In genomic region chr14:22768947-22769346, GRCh38 we compare ENCODE assay signal across 21 cellular contexts. TPM values are rescaled to one million over a fixed set of nuclear protein-coding genes. Genes with fewer than 3 reads are reported as not detected.
A peak's percentile ranks its signal among the peaks of the same experiment; 100 is the strongest.
DNase-seq lines count a peak whose midpoint lies in the region; ATAC-seq and TF ChIP-seq lines count a peak whose summit lies in the region.
"Had no signal": no experiment of that assay in that cellular context is flagged by ENCODE, and none has a peak within 500 bp of the region (broad histone marks: within the 10 kb centered on the region; RNA-seq: fewer than 3 reads in every experiment).

No MANE protein-coding gene starts in this region.

- TF ChIP-seq CTCF in sigmoid colon (IDR thresholded peaks at IDR 0.05): no peak

- H3K27me3 Mint-ChIP-seq in activated naive CD4-positive, alpha-beta T cell treated with anti-CD3 and anti-CD28 coated beads, Interleukin-2, amount 50 U/mL, for 24 hours: no peaks in the 10 kb centered on the region
- no peaks in the 10 kb centered on the region for H3K27me3 Mint-ChIP-seq in activated naive CD4-positive, alpha-beta T cell treated with anti-CD3 and anti-CD28 coated beads, Interleukin-2, amount 10 ng/mL, durations not matched to agents 7 days and 5 days
- no peaks in the 10 kb centered on the region for H3K27me3 Mint-ChIP-seq in T-cell
- H3K27me3 Mint-ChIP-seq in dendritic cell treated with granulocyte-macrophage colony-stimulating factor and Interleukin-4, amounts not matched to agents 40 ng/mL and 50 ng/mL, for 4 days: no peaks in the 10 kb centered on the region
- no peaks in the 10 kb centered on the region for H3K27me3 Mint-ChIP-seq in stimulated activated memory B cell treated with anti-CD40 and anti-IgM and Interleukin-4, amounts not matched to agents 10 μg/mL and 1 μg/mL and 100 μg/mL, for 72 hours
- H3K27me3 Mint-ChIP-seq: activated B cell treated with CpG ODN at 0.5 μM for 24 hours; CD4-positive, alpha-beta memory T cell; naive B cell had no signal

- peaks cover 37% of the 10 kb centered on the region for H3K36me3 Mint-ChIP-seq in activated naive CD4-positive, alpha-beta T cell treated with anti-CD3 and anti-CD28 coated beads, Interleukin-2, amount 50 U/mL, for 24 hours
- H3K36me3 Mint-ChIP-seq in activated naive CD4-positive, alpha-beta T cell treated with anti-CD3 and anti-CD28 coated beads, Interleukin-2, amount 10 ng/mL, durations not matched to agents 7 days and 5 days: peaks cover 61% of the 10 kb centered on the region
- H3K36me3 Mint-ChIP-seq in T-cell: peaks cover 40% of the 10 kb centered on the region
- H3K36me3 Mint-ChIP-seq in dendritic cell treated with granulocyte-macrophage colony-stimulating factor and Interleukin-4, amounts not matched to agents 40 ng/mL and 50 ng/mL, for 4 days (ENCODE audit: low read depth): peaks cover 76% of the 10 kb centered on the region
- H3K36me3 Mint-ChIP-seq in stimulated activated memory B cell treated with anti-CD40 and anti-IgM and Interleukin-4, amounts not matched to agents 10 μg/mL and 1 μg/mL and 100 μg/mL, for 72 hours: peaks cover 46% of the 10 kb centered on the region

- H3K27ac Mint-ChIP-seq in activated naive CD4-positive, alpha-beta T cell treated with anti-CD3 and anti-CD28 coated beads, Interleukin-2, amount 50 U/mL, for 24 hours: peak overlapping the region; percentile 65
- H3K27ac Mint-ChIP-seq in activated naive CD4-positive, alpha-beta T cell treated with anti-CD3 and anti-CD28 coated beads, Interleukin-2, amount 10 ng/mL, durations not matched to agents 7 days and 5 days: no peak overlapping the region
- H3K27ac Mint-ChIP-seq in T-cell: no peak overlapping the region
- peak overlapping the region; percentile 45 for H3K27ac Mint-ChIP-seq in dendritic cell treated with granulocyte-macrophage colony-stimulating factor and Interleukin-4, amounts not matched to agents 40 ng/mL and 50 ng/mL, for 4 days
- peak overlapping the region; percentile 100 for H3K27ac Mint-ChIP-seq in stimulated activated memory B cell treated with anti-CD40 and anti-IgM and Interleukin-4, amounts not matched to agents 10 μg/mL and 1 μg/mL and 100 μg/mL, for 72 hours

- peak overlapping the region; percentile 56 for H3K4me3 Mint-ChIP-seq in activated naive CD4-positive, alpha-beta T cell treated with anti-CD3 and anti-CD28 coated beads, Interleukin-2, amount 50 U/mL, for 24 hours
- no peak overlapping the region for H3K4me3 Mint-ChIP-seq in activated naive CD4-positive, alpha-beta T cell treated with anti-CD3 and anti-CD28 coated beads, Interleukin-2, amount 10 ng/mL, durations not matched to agents 7 days and 5 days
- peak overlapping the region in 2 of 3 donors; percentile 3 to 29 for H3K4me3 Mint-ChIP-seq in T-cell
- peak overlapping the region; percentile 11 for H3K4me3 Mint-ChIP-seq in dendritic cell treated with granulocyte-macrophage colony-stimulating factor and Interleukin-4, amounts not matched to agents 40 ng/mL and 50 ng/mL, for 4 days
- H3K4me3 Mint-ChIP-seq in stimulated activated memory B cell treated with anti-CD40 and anti-IgM and Interleukin-4, amounts not matched to agents 10 μg/mL and 1 μg/mL and 100 μg/mL, for 72 hours: no peak overlapping the region

- H3K36me3 ChIP-seq in sigmoid colon: peaks cover 18 to 60% (median 35%) of the 10 kb centered on the region in 4 donors
- H3K36me3 ChIP-seq: uterus had no signal

- intact Hi-C loops in dendritic cell treated with granulocyte-macrophage colony-stimulating factor and Interleukin-4, amounts not matched to agents 40 ng/mL and 50 ng/mL, for 4 days (cut with micrococcal nuclease): loop anchor here (5.0 kb wide), 2 partner anchors 148 to 182 kb away; partner anchors contain the start of genes DAD1 and RBM23
- intact Hi-C loops in sigmoid colon (cut with DNase I): loop anchor here (5.0 to 10.0 kb wide), 4 partner anchors 52 to 202 kb away; partner anchors contain the start of gene ABHD4

- no peak for TF ChIP-seq POLR2A in sigmoid colon (IDR thresholded peaks at IDR 0.05)

- no peaks in the 10 kb centered on the region for H3K27me3 ChIP-seq in sigmoid colon
- H3K27me3 ChIP-seq: foreskin keratinocyte, SJSA1, suprapubic skin, uterus had no signal

- POLR2A ChIA-PET in T-cell (lab: Charles Lee): no interaction called here

- WGBS in sigmoid colon, 2 donors: 97% methylated on average over 4 of the region's 4 CpGs

- CTCF ChIA-PET in activated naive CD4-positive, alpha-beta T cell treated with anti-CD3 and anti-CD28 coated beads, Interleukin-2, amount 10 ng/mL, durations not matched to agents 7 days and 5 days (lab: Charles Lee): no interaction called here
- CTCF ChIA-PET in T-cell (lab: Charles Lee): no interaction called here

- H3K4me3 ChIP-seq in sigmoid colon: no peak overlapping the region
- H3K4me3 ChIP-seq: SJSA1, suprapubic skin, uterus had no signal

- TF ChIP-seq EP300 in sigmoid colon (IDR thresholded peaks at IDR 0.05): no peak

- no peaks in the 10 kb centered on the region for H3K9me3 ChIP-seq in sigmoid colon
- H3K9me3 ChIP-seq: SJSA1, suprapubic skin, uterus had no signal

- H3K4me1 Mint-ChIP-seq in activated naive CD4-positive, alpha-beta T cell treated with anti-CD3 and anti-CD28 coated beads, Interleukin-2, amount 50 U/mL, for 24 hours: peaks cover 37% of the 10 kb centered on the region
- peaks cover 36% of the 10 kb centered on the region for H3K4me1 Mint-ChIP-seq in activated naive CD4-positive, alpha-beta T cell treated with anti-CD3 and anti-CD28 coated beads, Interleukin-2, amount 10 ng/mL, durations not matched to agents 7 days and 5 days
- H3K4me1 Mint-ChIP-seq in T-cell: peaks cover 33 to 41% (median 35%) of the 10 kb centered on the region in 3 donors
- H3K4me1 Mint-ChIP-seq in dendritic cell treated with granulocyte-macrophage colony-stimulating factor and Interleukin-4, amounts not matched to agents 40 ng/mL and 50 ng/mL, for 4 days (ENCODE audit: low read depth): peaks cover 49% of the 10 kb centered on the region
- peaks cover 34% of the 10 kb centered on the region for H3K4me1 Mint-ChIP-seq in stimulated activated memory B cell treated with anti-CD40 and anti-IgM and Interleukin-4, amounts not matched to agents 10 μg/mL and 1 μg/mL and 100 μg/mL, for 72 hours

- no peak for ATAC-seq in T-cell (replicated peaks in 1 of 4)
- no peak for ATAC-seq in stimulated activated memory B cell treated with anti-CD40 and anti-IgM and Interleukin-4, amounts not matched to agents 10 μg/mL and 1 μg/mL and 100 μg/mL, for 72 hours
- ATAC-seq: foreskin keratinocyte had no signal

- no peaks in the 10 kb centered on the region for H3K9me3 Mint-ChIP-seq in activated naive CD4-positive, alpha-beta T cell treated with anti-CD3 and anti-CD28 coated beads, Interleukin-2, amount 50 U/mL, for 24 hours
- no peaks in the 10 kb centered on the region for H3K9me3 Mint-ChIP-seq in activated naive CD4-positive, alpha-beta T cell treated with anti-CD3 and anti-CD28 coated beads, Interleukin-2, amount 10 ng/mL, durations not matched to agents 7 days and 5 days
- H3K9me3 Mint-ChIP-seq in T-cell: peaks cover 0 to 3% (median 0%) of the 10 kb centered on the region in 3 donors
- H3K9me3 Mint-ChIP-seq in dendritic cell treated with granulocyte-macrophage colony-stimulating factor and Interleukin-4, amounts not matched to agents 40 ng/mL and 50 ng/mL, for 4 days: no peaks in the 10 kb centered on the region
- H3K9me3 Mint-ChIP-seq in stimulated activated memory B cell treated with anti-CD40 and anti-IgM and Interleukin-4, amounts not matched to agents 10 μg/mL and 1 μg/mL and 100 μg/mL, for 72 hours: no peaks in the 10 kb centered on the region
- H3K9me3 Mint-ChIP-seq: activated B cell treated with CpG ODN at 0.5 μM for 24 hours, naive B cell had no signal

- H3K27ac ChIP-seq in sigmoid colon: no peak overlapping the region
- H3K27ac ChIP-seq: foreskin keratinocyte, SJSA1, suprapubic skin, uterus had no signal

- DNase-seq in activated naive CD4-positive, alpha-beta T cell treated with anti-CD3 and anti-CD28 coated beads, Interleukin-2, amount 10 ng/mL, durations not matched to agents 7 days and 5 days: no peak
- DNase-seq in T-cell: no peak
- DNase-seq in NCI-H748 treated with DMSO at 0.1 percent for 48 hours (lab: John Stamatoyannopoulos, UW): no peak
- DNase-seq in sigmoid colon: no peak
- DNase-seq: activated B cell treated with CpG ODN at 0.5 μM for 24 hours; aorta; CD4-positive, alpha-beta memory T cell; central memory CD4-positive, alpha-beta T cell; erythroblast; foreskin keratinocyte; MM.1S; naive B cell; NCI-H146; NCI-H524 treated with DMSO at 0.1 percent for 48 hours; uterus had no signal

- peaks cover 0 to 22% (median 18%) of the 10 kb centered on the region in 4 donors for H3K4me1 ChIP-seq in sigmoid colon
- H3K4me1 ChIP-seq: foreskin keratinocyte, uterus had no signal

RNA-seq across cellular contexts. Expression of gene OXA1L, which starts 2.5 kb away (rescaled TPM):
- 100 to 1,000 TPM; 130 to 152 (median 136) TPM for total RNA-seq in T-cell
- total RNA-seq in sigmoid colon: 100 to 1,000 TPM in 2 of 4 donors, 10 to 100 TPM in 2; 95.2 to 108 (median 102) TPM
- 100 to 1,000 TPM in 1 of 3 donors, 10 to 100 TPM in 2; 85.1 to 113 (median 85.9) TPM for polyA plus RNA-seq in sigmoid colon

RNA-seq across cellular contexts. Expression of gene SLC7A7, which starts 46.3 kb away (rescaled TPM):
- total RNA-seq in T-cell: 1 to 10 TPM in 2 of 5 donors, under 1 TPM in 2, not detected in 1; 0.75 to 1.8 (median 0.98) TPM
- total RNA-seq in sigmoid colon: 10 to 100 TPM; 16.1 to 23.5 (median 16.5) TPM
- polyA plus RNA-seq in sigmoid colon: 10 to 100 TPM; 15.6 to 22.7 (median 16.4) TPM
- total RNA-seq: T-helper 2 cell treated with Interferon-gamma antibody and Interleukin-4, amounts not matched to agents 100 ng/mL and 5 ng/mL, for 36 hours had no signal

Comparison
In these comparisons a context has a peak if more than half of its experiments do, and no peak if none do; other contexts are left out.
1. H3K27ac Mint-ChIP-seq: peak in activated naive CD4-positive, alpha-beta T cell treated with anti-CD3 and anti-CD28 coated beads, Interleukin-2, amount 50 U/mL, for 24 hours (single experiment), dendritic cell treated with granulocyte-macrophage colony-stimulating factor and Interleukin-4, amounts not matched to agents 40 ng/mL and 50 ng/mL, for 4 days (single experiment) and stimulated activated memory B cell treated with anti-CD40 and anti-IgM and Interleukin-4, amounts not matched to agents 10 μg/mL and 1 μg/mL and 100 μg/mL, for 72 hours (single experiment); none in activated naive CD4-positive, alpha-beta T cell treated with anti-CD3 and anti-CD28 coated beads, Interleukin-2, amount 10 ng/mL, durations not matched to agents 7 days and 5 days (single experiment) and T-cell (0 of 2).
2. H3K4me3 Mint-ChIP-seq: peak in activated naive CD4-positive, alpha-beta T cell treated with anti-CD3 and anti-CD28 coated beads, Interleukin-2, amount 50 U/mL, for 24 hours (single experiment), T-cell (2 of 3) and dendritic cell treated with granulocyte-macrophage colony-stimulating factor and Interleukin-4, amounts not matched to agents 40 ng/mL and 50 ng/mL, for 4 days (single experiment); none in activated naive CD4-positive, alpha-beta T cell treated with anti-CD3 and anti-CD28 coated beads, Interleukin-2, amount 10 ng/mL, durations not matched to agents 7 days and 5 days (single experiment) and stimulated activated memory B cell treated with anti-CD40 and anti-IgM and Interleukin-4, amounts not matched to agents 10 μg/mL and 1 μg/mL and 100 μg/mL, for 72 hours (single experiment).
3. RNA of gene SLC7A7, which starts 46.3 kb away (total RNA-seq): 16.1 to 23.5 TPM in sigmoid colon; 0.75 to 1.8 TPM in T-cell; every median in the first group is over 4 times any median in the second.